In the genomic region with DNA sequence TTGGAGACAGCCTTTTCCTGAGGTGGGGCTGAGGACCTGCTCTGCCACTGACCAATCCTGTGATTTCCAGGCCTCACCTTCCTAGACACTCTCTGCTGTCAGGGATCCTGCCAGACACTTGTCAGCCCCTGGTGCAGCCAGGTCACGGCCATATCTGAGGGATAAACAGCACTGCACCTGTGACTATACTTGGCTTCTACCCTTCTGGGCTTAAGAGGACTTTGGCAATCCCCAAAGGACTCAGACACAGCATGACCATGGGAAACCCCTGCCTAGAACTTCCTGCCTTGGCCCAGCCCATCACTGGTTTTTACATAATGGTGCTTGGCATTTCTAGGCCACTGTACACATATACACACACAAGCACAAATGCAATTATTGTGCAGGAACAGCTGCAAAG, we compare ENCODE assay signal across 11 cellular contexts. TPM values are rescaled to one million over a fixed set of nuclear protein-coding genes. Genes with fewer than 3 reads are reported as not detected.
DNase-seq lines count a peak whose midpoint lies in the region; ATAC-seq lines count a peak whose summit lies in the region.
"Had no signal": no experiment of that assay in that cellular context is flagged by ENCODE, and none has a peak within 500 bp of the region (broad histone marks: within the 10 kb centered on the region; RNA-seq: fewer than 3 reads in every experiment).

No MANE protein-coding gene starts in this region.

- H3K27ac Mint-ChIP-seq in activated T-helper 17 cell treated with anti-CD3 and anti-CD28 coated beads, Interleukin-2, amount 50 U/mL, for 72 hours, result no peak overlapping the region

- no peaks in the 10 kb centered on the region for H3K9me3 Mint-ChIP-seq in activated T-helper 17 cell treated with anti-CD3 and anti-CD28 coated beads, Interleukin-2, amount 50 U/mL, for 72 hours

- H3K27me3 Mint-ChIP-seq in activated T-helper 17 cell treated with anti-CD3 and anti-CD28 coated beads, Interleukin-2, amount 50 U/mL, for 72 hours, result no peaks in the 10 kb centered on the region

- H3K4me3 Mint-ChIP-seq in activated T-helper 17 cell treated with anti-CD3 and anti-CD28 coated beads, Interleukin-2, amount 50 U/mL, for 72 hours, result no peak overlapping the region

- no peaks in the 10 kb centered on the region for H3K4me1 Mint-ChIP-seq in activated T-helper 17 cell treated with anti-CD3 and anti-CD28 coated beads, Interleukin-2, amount 50 U/mL, for 72 hours

- no peaks in the 10 kb centered on the region for H3K36me3 Mint-ChIP-seq in activated T-helper 17 cell treated with anti-CD3 and anti-CD28 coated beads, Interleukin-2, amount 50 U/mL, for 72 hours (ENCODE audit: low read depth)

- DNase-seq in NCI-H774 (lab: John Stamatoyannopoulos, UW) (no peak), NCI-H226 (no peak), NCI-H510A treated with DMSO at 0.1 percent for 48 hours (lab: John Stamatoyannopoulos, UW) (no peak), HCEC 1CT (no peak)
- DNase-seq: activated effector memory CD4-positive, alpha-beta T cell treated with Interleukin-2 at 50 U/mL for 16 hours; heart left ventricle had no signal

- ATAC-seq in GM18508 (IDR thresholded peaks at IDR 0.05; ENCODE audit: insufficient read depth, unreplicated experiment), result peak; percentile 97
- ATAC-seq in GM19467 (IDR thresholded peaks at IDR 0.05; ENCODE audit: unreplicated experiment), result peak; percentile 84
- peak; percentile 59 for ATAC-seq in HG03025 (IDR thresholded peaks at IDR 0.05; ENCODE audit: low FRiP score, unreplicated experiment)
- peak; percentile 21 for ATAC-seq in activated T-helper 17 cell treated with anti-CD3 and anti-CD28 coated beads, Interleukin-2, amount 50 U/mL, for 72 hours (replicated peaks)

RNA-seq across cellular contexts. Expression of a gene that starts 11.6 kb away (rescaled TPM):
- not detected for total RNA-seq in activated T-helper 17 cell treated with anti-CD3 and anti-CD28 coated beads, Interleukin-2, amount 50 U/mL, for 72 hours
- total RNA-seq: dermis microvascular lymphatic vessel endothelial cell had no signal

RNA-seq across cellular contexts. Expression of a gene that starts 40.1 kb away (rescaled TPM):
- 10 to 100 TPM in 1 of 2 donors, 1 to 10 TPM in 1; 4.2 to 11.1 TPM for total RNA-seq in activated T-helper 17 cell treated with anti-CD3 and anti-CD28 coated beads, Interleukin-2, amount 50 U/mL, for 72 hours

Comparison
In these comparisons a context has a peak if more than half of its experiments do, and no peak if none do; other contexts are left out.
1. ATAC-seq: peak in every context shown above with its lines; median percentile 97 in GM18508; 84 in GM19467; 59 in HG03025; 21 in activated T-helper 17 cell treated with anti-CD3 and anti-CD28 coated beads, Interleukin-2, amount 50 U/mL, for 72 hours.